Comparison of ENCODE assay signal across 6 cellular contexts in the genomic region with DNA sequence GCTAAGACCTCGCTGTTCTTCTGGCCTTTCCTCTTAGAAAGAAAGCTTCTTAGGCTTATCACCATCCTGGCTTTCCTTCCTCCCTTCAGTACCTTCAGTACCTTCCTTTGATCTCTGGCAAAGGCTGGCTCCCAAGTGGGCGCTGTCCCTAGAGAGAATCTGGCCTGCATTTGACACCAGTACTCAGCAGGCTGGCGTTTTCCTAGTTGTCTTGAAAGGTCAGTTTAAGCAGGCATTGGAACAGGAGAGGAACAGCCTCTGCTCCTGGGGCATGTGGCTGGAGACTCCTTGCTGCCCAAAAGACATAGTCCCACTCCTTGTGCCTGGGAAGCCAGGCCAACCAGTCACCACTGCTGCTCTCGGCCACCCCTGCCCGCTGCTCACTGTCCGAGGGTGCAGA. TPM values are rescaled to one million over a fixed set of nuclear protein-coding genes. Genes with fewer than 3 reads are reported as not detected.
"Had no signal": no experiment of that assay in that cellular context is flagged by ENCODE, and none has a peak within 500 bp of the region (broad histone marks: within the 10 kb centered on the region; RNA-seq: fewer than 3 reads in every experiment).

No MANE protein-coding gene starts in this region.

- H3K4me3 Mint-ChIP-seq: GM23338, H9 had no signal

- H3K4me2 ChIP-seq: GM23338 had no signal

- H2AFZ ChIP-seq: GM23338 had no signal

- H3K27ac Mint-ChIP-seq: GM23338, H9 had no signal

- H3K4me3 ChIP-seq: GM23338 had no signal

- DNase-seq: H9, HCEC 1CT, IMR-90 had no signal

RNA-seq across cellular contexts. Expression of a gene that starts 34.1 kb away (rescaled TPM):
- total RNA-seq: GM23338, H1, H9, IMR-90 had no signal
- polyA plus RNA-seq: GM23338, H1, IMR-90 had no signal

RNA-seq across cellular contexts. Expression of a gene that starts 40.0 kb away (rescaled TPM):
- total RNA-seq: HT-29 had no signal
